Comparison of ENCODE assay signal across 8 cellular contexts in the genomic region with DNA sequence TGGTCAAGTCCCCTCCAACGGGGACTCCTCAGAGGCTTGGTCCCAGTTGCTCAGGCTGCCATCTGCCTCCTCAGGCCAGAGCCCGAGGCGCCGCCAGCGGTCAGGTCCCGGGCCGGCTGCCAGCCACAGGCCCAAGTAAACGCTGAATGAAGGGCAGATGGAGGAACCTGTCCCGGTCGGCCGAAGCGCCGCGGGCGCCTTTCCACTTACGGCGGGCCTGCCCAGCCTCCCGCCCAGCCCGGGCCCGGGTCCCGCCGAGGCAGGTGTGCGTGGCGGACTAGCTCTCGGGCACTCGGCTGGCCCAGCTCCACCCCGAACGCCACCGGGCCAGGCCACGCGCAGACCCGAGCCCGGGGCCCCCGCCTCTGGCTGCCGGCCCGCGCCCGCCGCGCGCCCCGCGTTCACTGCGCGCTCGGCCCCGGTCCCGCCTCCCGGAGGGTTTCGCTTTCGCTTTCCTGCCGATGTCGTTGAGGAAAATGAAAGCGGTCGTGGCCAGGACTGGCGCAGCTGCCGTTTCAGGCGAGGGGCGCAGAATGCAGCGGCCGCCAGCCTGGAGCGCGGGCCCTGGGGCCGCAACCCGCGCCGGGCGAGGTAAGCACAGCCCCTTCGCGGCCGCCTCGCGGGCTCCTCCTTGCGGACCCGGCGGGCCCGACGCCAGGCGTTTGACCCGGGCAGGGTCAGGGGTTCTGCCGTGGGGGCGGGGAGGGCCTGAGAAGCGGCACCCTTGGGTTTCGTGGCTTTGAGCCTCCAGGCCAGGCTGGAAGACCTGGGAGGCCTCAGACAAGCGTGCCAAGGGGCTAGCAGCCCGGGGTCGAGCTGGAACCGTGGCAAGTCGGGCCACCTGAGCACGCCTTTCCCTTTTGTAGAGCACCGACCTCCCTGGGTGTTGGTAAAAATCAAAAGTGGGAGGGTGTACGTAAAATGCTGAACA. TPM values are rescaled to one million over a fixed set of nuclear protein-coding genes. Genes with fewer than 3 reads are reported as not detected.
A peak's percentile ranks its signal among the peaks of the same experiment; 100 is the strongest.
DNase-seq lines count a peak whose midpoint lies in the region; ATAC-seq and TF ChIP-seq lines count a peak whose summit lies in the region.

No MANE protein-coding gene starts in this region.

- no peaks in the 10 kb centered on the region; the same call in none of the 2 replicates for H3K27me3 Mint-ChIP-seq in HFFc6 (ENCODE audit: insufficient read depth)

- no peaks in the 10 kb centered on the region for H3K27me3 ChIP-seq in ascending aorta
- H3K27me3 ChIP-seq in gastrocnemius medialis: no peaks in the 10 kb centered on the region

- peak; percentile 70 to 75 for ATAC-seq in gastrocnemius medialis

- H3K4me3 ChIP-seq in ascending aorta (peak overlapping the region; percentile 88 to 96), gastrocnemius medialis (peak overlapping the region; percentile 65 to 80 (median 68))

- peaks cover 56% of the 10 kb centered on the region for H3K4me1 Mint-ChIP-seq in HFFc6 (ENCODE audit: low read depth)

- intact Hi-C loops in ascending aorta (cut with DNase I): loop anchor here (1.0 to 5.0 kb wide), 5 partner anchors 22 to 147 kb away; partner anchors contain the start of genes IRF1, RAD50 and SLC22A4
- intact Hi-C loops in gastrocnemius medialis (cut with DNase I; ENCODE audit: low total_unique reads): loop anchor here (1.0 to 5.0 kb wide), 3 partner anchors 24 to 118 kb away; partner anchors contain the start of gene SLC22A4

- peak overlapping the region; percentile 95 for H3K4me3 Mint-ChIP-seq in HFFc6

- no peaks in the 10 kb centered on the region for H3K9me3 Mint-ChIP-seq in HFFc6

- H3K27ac ChIP-seq in ascending aorta (peak overlapping the region; percentile 97 to 100), gastrocnemius medialis (peak overlapping the region; percentile 87 to 99 (median 94))

- H3K9me3 ChIP-seq in ascending aorta (no peaks in the 10 kb centered on the region), gastrocnemius medialis (no peaks in the 10 kb centered on the region)

- peak; percentile 51 for TF ChIP-seq CTCF in GM13976 (IDR thresholded peaks at IDR 0.05; ENCODE audit: borderline replicate concordance, control extremely low read depth, extremely low read depth, insufficient read depth, missing control alignments)
- peak; percentile 83 for TF ChIP-seq CTCF in HFFc6 (IDR thresholded peaks at IDR 0.05)
- TF ChIP-seq CTCF in ascending aorta (IDR thresholded peaks at IDR 0.05): peak; percentile 46 to 65 (median 56)
- peak; percentile 42 to 71 (median 60) for TF ChIP-seq CTCF in gastrocnemius medialis (IDR thresholded peaks at IDR 0.05 in 4 of 5, conservative IDR thresholded peaks at IDR 0.05 in 1 of 5)

- H3K4me1 ChIP-seq in ascending aorta: peaks cover 0 to 43% of the 10 kb centered on the region in 2 donors
- peaks cover 48 to 61% of the 10 kb centered on the region in 2 donors for H3K4me1 ChIP-seq in gastrocnemius medialis

- DNase-seq in GM13976 (ENCODE audit: low spot score) (peak; percentile 88), HFFc6 (peak; percentile 64), NAMALWA (ENCODE audit: low spot score) (peak; percentile 96), T-helper 22 cell (ENCODE audit: low read depth) (peak; percentile 75), ascending aorta (ENCODE audit: low spot score in 2 of 2) (peak; percentile 63 to 90), hypothalamus (lab: John Stamatoyannopoulos, UW) (peak in 47 of 51 donors; percentile 49 to 91 (median 78)), gastrocnemius medialis (peak; percentile 69 to 90), OCI-M2 (lab: John Stamatoyannopoulos, UW; ENCODE audit: unreplicated experiment) (no peak)

- H3K36me3 ChIP-seq in ascending aorta: no peaks in the 10 kb centered on the region
- H3K36me3 ChIP-seq in gastrocnemius medialis: no peaks in the 10 kb centered on the region

- peak overlapping the region; percentile 95 for H3K27ac Mint-ChIP-seq in HFFc6

- in situ Hi-C loops in GM13976 (cut with MboI; ENCODE audit: low sequenced_read_pairs, unreplicated experiment) (no loop called here), gastrocnemius medialis (cut with MboI; ENCODE audit: low sequenced_read_pairs in 4 of 4) (no loop called here)

- peak; percentile 72 to 74 for TF ChIP-seq POLR2A in gastrocnemius medialis (IDR thresholded peaks at IDR 0.05)

- 0 out of 2 replicates have a peak, but pooled peaks cover 8% of the 10 kb centered on the region for H3K36me3 Mint-ChIP-seq in HFFc6 (ENCODE audit: low read depth)

RNA-seq across cellular contexts. Expression of gene SLC22A5, which starts 41.2 kb away (rescaled TPM):
- 1 to 10 TPM; 3.8 to 5.6 (median 4.9) TPM for total RNA-seq in HFFc6 (2021; fragmentation: NEBNext Ultra II Directional; extraction: Animal tissue kit (Norgen Biotek cat#: 25700))
- 11.9 TPM for total RNA-seq in ascending aorta
- 100 to 1,000 TPM in 1 of 4 donors, 10 to 100 TPM in 3; 56.2 to 116 (median 79.2) TPM for total RNA-seq in gastrocnemius medialis
